21 cellular contexts compared by ENCODE assay signal in genomic region chr18:69071680-69072079, GRCh38.
DNase-seq lines count a peak whose midpoint lies in the region; ATAC-seq, FAIRE-seq and TF ChIP-seq lines count a peak whose summit lies in the region.
"Had no signal": no experiment of that assay in that cellular context is flagged by ENCODE, and none has a peak within 500 bp of the region (broad histone marks: within the 10 kb centered on the region; RNA-seq: fewer than 3 reads in every experiment).

No MANE protein-coding gene starts in this region.

- no peak for DNase-seq in HepG2 (ENCODE audit: low spot score)
- DNase-seq in left lobe of liver (ENCODE audit: low spot score) = no peak
- DNase-seq in thoracic aorta (ENCODE audit: low spot score) = no peak
- DNase-seq in Right ventricle myocardium superior = no peak
- no peak for DNase-seq in activated CD8-positive, alpha-beta T cell treated with anti-CD3 and anti-CD28 coated beads, Interleukin-2, amount 10 ng/mL, durations not matched to agents 7 days and 5 days
- DNase-seq: AML-193; Caco-2; Calu3; CD4-positive, alpha-beta T cell; CD8-positive, alpha-beta T cell; DMS79 treated with DMSO at 0.1 percent for 48 hours; GF-D8 had no signal

- no peak for TF ChIP-seq EP300 in HepG2 (IDR thresholded peaks at IDR 0.05; ENCODE audit: low read depth in 2 of 2, low read length in 2 of 2)
- no peak for TF ChIP-seq EP300 in HepG2 (CRISPR knock-in tag; IDR thresholded peaks at IDR 0.05; ENCODE audit: borderline replicate concordance)

- no peak for FAIRE-seq in HepG2 (lab: Jason Lieb, UNC)
- FAIRE-seq: A549, G401.6, GM12891, GM19239 had no signal

- H3K79me2 ChIP-seq in HepG2 (ENCODE audit: insufficient read depth, low read length) = no peaks in the 10 kb centered on the region

- no peak for TF ChIP-seq CTCF in liver (IDR thresholded peaks at IDR 0.05; ENCODE audit: low read depth, low read length, missing input control)
- no peak for TF ChIP-seq CTCF in HepG2 (CRISPR knock-in tag; IDR thresholded peaks at IDR 0.05)
- TF ChIP-seq CTCF in thoracic aorta (IDR thresholded peaks at IDR 0.05) = no peak

- no peak for ATAC-seq in HepG2
- ATAC-seq in left lobe of liver = peak; percentile 79
- ATAC-seq in thoracic aorta (ENCODE audit: insufficient number of reproducible peaks, low FRiP score, low read depth) = peak; percentile 20
- no peak for ATAC-seq in Right ventricle myocardium superior (ENCODE audit: poor library complexity)
- ATAC-seq in activated CD8-positive, alpha-beta T cell treated with anti-CD3 and anti-CD28 coated beads, Interleukin-2, amount 10 ng/mL, durations not matched to agents 7 days and 5 days = no peak
- ATAC-seq: A549; CD8-positive, alpha-beta T cell had no signal

- no peak overlapping the region for H2AFZ ChIP-seq in HepG2 (ENCODE audit: low read length)

- H3K27ac ChIP-seq in liver (ENCODE audit: low read depth in 1 of 2, low read length in 2 of 2) (no peak overlapping the region), HepG2 (ENCODE audit: extremely low read length, insufficient read depth, low read length) (no peak overlapping the region), thoracic aorta (no peak overlapping the region)
- H3K27ac ChIP-seq: 22Rv1; A549; BLaER1 treated with 17β-estradiol and CSF1 and Interleukin-3, amounts not matched to agents 10 nM and 100 nM; C4-2B had no signal

- 29% methylated on average over 3 of the region's 3 CpGs for WGBS in liver
- 43% methylated on average over 3 of the region's 3 CpGs for WGBS in HepG2 (ENCODE audit: low lambda C conversion rate)

- H3K36me3 Mint-ChIP-seq in activated CD8-positive, alpha-beta T cell treated with anti-CD3 and anti-CD28 coated beads, Interleukin-2, amount 10 ng/mL, durations not matched to agents 7 days and 5 days (ENCODE audit: low read depth) = no peaks in the 10 kb centered on the region
- H3K36me3 Mint-ChIP-seq: CD8-positive, alpha-beta T cell had no signal

- no TSS peak for BruUV-seq in HepG2 (replicated peaks; lab: Mats Ljungman, UMichigan)

- H3K9me3 ChIP-seq in liver (ENCODE audit: control insufficient read depth in 4 of 4, low read length in 3 of 4) (no peaks in the 10 kb centered on the region), HepG2 (ENCODE audit: low read length) (no peaks in the 10 kb centered on the region), thoracic aorta (no peaks in the 10 kb centered on the region)
- H3K9me3 ChIP-seq: A549; BLaER1 treated with 17β-estradiol and CSF1 and Interleukin-3, amounts not matched to agents 10 nM and 100 nM; Caco-2 had no signal

- no peak overlapping the region for H3K4me2 ChIP-seq in HepG2 (ENCODE audit: low read depth, low read length)
- H3K4me2 ChIP-seq: A549; BLaER1 treated with 17β-estradiol and CSF1 and Interleukin-3, amounts not matched to agents 10 nM and 100 nM had no signal

- CTCF ChIA-PET in HepG2 (lab: Yijun Ruan, JAX; ENCODE audit: low intra/inter-chr PET ratio, low total read pairs) = no interaction called here
- CTCF ChIA-PET in activated CD8-positive, alpha-beta T cell treated with anti-CD3 and anti-CD28 coated beads, Interleukin-2, amount 10 ng/mL, durations not matched to agents 7 days and 5 days (lab: Charles Lee) = no interaction called here

- H3K27me3 ChIP-seq in liver (ENCODE audit: control insufficient read depth in 4 of 4, insufficient read depth in 4 of 4, low read length in 3 of 4) (no peaks in the 10 kb centered on the region), HepG2 (ENCODE audit: control insufficient read depth in 1 of 2, insufficient read depth in 2 of 2, low read length in 2 of 2) (no peaks in the 10 kb centered on the region), thoracic aorta (replicated peaks; ENCODE audit: insufficient read depth) (no peaks in the 10 kb centered on the region)
- H3K27me3 ChIP-seq: BLaER1 treated with 17β-estradiol and CSF1 and Interleukin-3, amounts not matched to agents 10 nM and 100 nM had no signal

- intact Hi-C loops in HepG2 (cut with micrococcal nuclease; ENCODE audit: unreplicated experiment) (no loop called here), Right ventricle myocardium superior (cut with DNase I) (no loop called here)

- no peak for TF ChIP-seq POLR2A in HepG2 (IDR thresholded peaks at IDR 0.05; ENCODE audit: insufficient read depth in 1 of 2, low read depth in 2 of 2, low read length in 2 of 2)

- H3K4me1 ChIP-seq in liver (ENCODE audit: control insufficient read depth in 4 of 4, insufficient read depth in 4 of 4, low read length in 3 of 4) (peaks cover 0 to 5% (median 0%) of the 10 kb centered on the region in 4 donors), HepG2 (ENCODE audit: insufficient read depth, low read length) (no peaks in the 10 kb centered on the region), thoracic aorta (ENCODE audit: control insufficient read depth in 1 of 2, low read depth in 2 of 2) (no peaks in the 10 kb centered on the region)
- H3K4me1 ChIP-seq: A549; BLaER1 treated with 17β-estradiol and CSF1 and Interleukin-3, amounts not matched to agents 10 nM and 100 nM; Caco-2 had no signal

- POLR2A ChIA-PET in HepG2 (lab: Yijun Ruan, JAX) = no interaction called here
- POLR2A ChIA-PET in activated CD8-positive, alpha-beta T cell treated with anti-CD3 and anti-CD28 coated beads, Interleukin-2, amount 10 ng/mL, durations not matched to agents 7 days and 5 days (lab: Charles Lee) = no interaction called here

- in situ Hi-C loops in HepG2 (cut with HindIII; ENCODE audit: extremely low pct_ligation_motif_present, low pct_unique_long_range_greater_than_20kb) = no loop called here

- H3K36me3 ChIP-seq in liver (ENCODE audit: control insufficient read depth in 4 of 4, insufficient read depth in 3 of 4, low read depth in 1 of 4, low read length in 3 of 4) = no peaks in the 10 kb centered on the region
- no peaks in the 10 kb centered on the region for H3K36me3 ChIP-seq in HepG2 (replicated peaks in 1 of 2; ENCODE audit: control insufficient read depth in 1 of 2, insufficient read depth in 2 of 2, low read length in 2 of 2)
- H3K36me3 ChIP-seq in thoracic aorta = no peaks in the 10 kb centered on the region
- H3K36me3 ChIP-seq: BLaER1 treated with 17β-estradiol and CSF1 and Interleukin-3, amounts not matched to agents 10 nM and 100 nM had no signal

- H3K9ac ChIP-seq in liver (ENCODE audit: low read depth in 1 of 2, low read length in 2 of 2) = no peak overlapping the region
- no peak overlapping the region for H3K9ac ChIP-seq in HepG2 (ENCODE audit: insufficient read depth, low read depth, low read length)
- H3K9ac ChIP-seq: BLaER1 treated with 17β-estradiol and CSF1 and Interleukin-3, amounts not matched to agents 10 nM and 100 nM had no signal

- no peak overlapping the region for H3K4me3 Mint-ChIP-seq in activated CD8-positive, alpha-beta T cell treated with anti-CD3 and anti-CD28 coated beads, Interleukin-2, amount 10 ng/mL, durations not matched to agents 7 days and 5 days
- H3K4me3 Mint-ChIP-seq: B cell; CD4-positive, alpha-beta T cell; CD8-positive, alpha-beta T cell had no signal

- TF ChIP-seq RAD21 in liver (IDR thresholded peaks at IDR 0.05) (peak; percentile 19 to 43), HepG2 (CRISPR knock-in tag; IDR thresholded peaks at IDR 0.05) (no peak)

- H3K9me3 Mint-ChIP-seq in activated CD8-positive, alpha-beta T cell treated with anti-CD3 and anti-CD28 coated beads, Interleukin-2, amount 10 ng/mL, durations not matched to agents 7 days and 5 days (ENCODE audit: insufficient read depth) = no peaks in the 10 kb centered on the region
- H3K9me3 Mint-ChIP-seq: CD4-positive, alpha-beta T cell; CD8-positive, alpha-beta T cell had no signal

- H3K27ac Mint-ChIP-seq in activated CD8-positive, alpha-beta T cell treated with anti-CD3 and anti-CD28 coated beads, Interleukin-2, amount 10 ng/mL, durations not matched to agents 7 days and 5 days = no peak overlapping the region
- H3K27ac Mint-ChIP-seq: B cell; CD4-positive, alpha-beta T cell; CD8-positive, alpha-beta T cell had no signal

- no peaks in the 10 kb centered on the region for H3K27me3 Mint-ChIP-seq in activated CD8-positive, alpha-beta T cell treated with anti-CD3 and anti-CD28 coated beads, Interleukin-2, amount 10 ng/mL, durations not matched to agents 7 days and 5 days (ENCODE audit: low read depth)
- H3K27me3 Mint-ChIP-seq: B cell; CD4-positive, alpha-beta T cell had no signal

- H4K20me1 ChIP-seq in HepG2 (ENCODE audit: insufficient read depth, low read length) = no peaks in the 10 kb centered on the region
- H4K20me1 ChIP-seq: BLaER1 treated with 17β-estradiol and CSF1 and Interleukin-3, amounts not matched to agents 10 nM and 100 nM had no signal

- H3K4me3 ChIP-seq in liver (ENCODE audit: low read depth in 1 of 3, low read length in 3 of 3) (peak overlapping the region in 2 of 3 donors; percentile 3 to 10), HepG2 (replicated peaks in 1 of 3; ENCODE audit: insufficient read depth in 1 of 3, low read depth in 2 of 3, low read length in 3 of 3) (no peak overlapping the region), thoracic aorta (no peak overlapping the region)
- H3K4me3 ChIP-seq: A549; BLaER1 treated with 17β-estradiol and CSF1 and Interleukin-3, amounts not matched to agents 10 nM and 100 nM had no signal

- H3K4me1 Mint-ChIP-seq in activated CD8-positive, alpha-beta T cell treated with anti-CD3 and anti-CD28 coated beads, Interleukin-2, amount 10 ng/mL, durations not matched to agents 7 days and 5 days (ENCODE audit: low read depth) = no peaks in the 10 kb centered on the region
- H3K4me1 Mint-ChIP-seq: B cell had no signal

TF ChIP-seq in HepG2, 621 proteins besides CTCF, POLR2A, EP300 and RAD21:
- no peak for TF ChIP-seq TEAD3 (CRISPR knock-in tag; optimal IDR thresholded peaks at IDR 0.05; ENCODE audit: borderline replicate concordance)
- no peak for TF ChIP-seq SPEN (CRISPR knock-in tag; IDR thresholded peaks at IDR 0.05; ENCODE audit: low read depth)
- TF ChIP-seq, protein P1, sequence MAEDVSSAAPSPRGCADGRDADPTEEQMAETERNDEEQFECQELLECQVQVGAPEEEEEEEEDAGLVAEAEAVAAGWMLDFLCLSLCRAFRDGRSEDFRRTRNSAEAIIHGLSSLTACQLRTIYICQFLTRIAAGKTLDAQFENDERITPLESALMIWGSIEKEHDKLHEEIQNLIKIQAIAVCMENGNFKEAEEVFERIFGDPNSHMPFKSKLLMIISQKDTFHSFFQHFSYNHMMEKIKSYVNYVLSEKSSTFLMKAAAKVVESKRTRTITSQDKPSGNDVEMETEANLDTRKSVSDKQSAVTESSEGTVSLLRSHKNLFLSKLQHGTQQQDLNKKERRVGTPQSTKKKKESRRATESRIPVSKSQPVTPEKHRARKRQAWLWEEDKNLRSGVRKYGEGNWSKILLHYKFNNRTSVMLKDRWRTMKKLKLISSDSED (CRISPR knock-in tag; IDR thresholded peaks at IDR 0.05) = no peak
- no peak for TF ChIP-seq ZNF776 (CRISPR knock-in tag; IDR thresholded peaks at IDR 0.05)
- no peak for TF ChIP-seq NONO (IDR thresholded peaks at IDR 0.05)
- no peak for TF ChIP-seq NONO (CRISPR knock-in tag; conservative IDR thresholded peaks at IDR 0.05)
- no peak for TF ChIP-seq DDIT3 (CRISPR knock-in tag; IDR thresholded peaks at IDR 0.05)
- TF ChIP-seq NFYB (CRISPR knock-in tag; IDR thresholded peaks at IDR 0.05) = no peak

Comparison
In these comparisons a context has a peak if more than half of its experiments do, and no peak if none do; other contexts are left out.
1. H3K4me3 ChIP-seq: peak in liver (2 of 3); none in HepG2 (0 of 3) and thoracic aorta (single experiment).
2. ATAC-seq: peak in left lobe of liver (single experiment) and thoracic aorta (single experiment); none in HepG2 (single experiment), Right ventricle myocardium superior (single experiment) and activated CD8-positive, alpha-beta T cell treated with anti-CD3 and anti-CD28 coated beads, Interleukin-2, amount 10 ng/mL, durations not matched to agents 7 days and 5 days (single experiment).